In the genomic region with DNA sequence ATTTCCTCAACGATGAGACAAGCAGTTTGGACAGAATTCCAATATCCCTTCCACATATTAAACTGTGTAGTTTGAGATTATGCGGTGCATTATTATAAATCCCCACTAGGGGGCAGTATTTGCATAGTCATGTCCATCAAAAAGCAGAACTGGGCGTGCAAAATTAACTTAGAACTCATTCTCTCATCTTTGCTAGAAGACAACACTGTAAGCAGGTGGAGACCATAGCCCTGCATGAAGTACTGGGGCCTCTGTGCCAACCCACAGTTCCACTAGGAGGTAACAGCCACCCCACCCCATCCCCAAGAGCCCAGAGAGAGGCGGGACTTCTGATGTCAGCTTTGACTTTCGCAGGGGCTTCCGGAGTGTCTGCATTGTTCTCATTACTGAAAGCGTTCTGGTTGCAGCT, we compare ENCODE assay signal across 8 cellular contexts.
DNase-seq lines count a peak whose midpoint lies in the region; ATAC-seq and TF ChIP-seq lines count a peak whose summit lies in the region.

No MANE protein-coding gene starts in this region.

- H3K4me1 Mint-ChIP-seq in Caco-2 (ENCODE audit: low read depth, unreplicated experiment), result no peaks in the 10 kb centered on the region

- intact Hi-C loops in Caco-2 (cut with micrococcal nuclease; ENCODE audit: unreplicated experiment), result loop anchor here (1.0 to 10.0 kb wide), 2 partner anchors 205 to 624 kb away; no protein-coding TSS in a partner anchor

- POLR2A ChIA-PET in Caco-2 (lab: Charles Lee), result no interaction called here

- H3K4me1 ChIP-seq in Caco-2, result no peaks in the 10 kb centered on the region

- CTCF ChIA-PET in Caco-2 (lab: Charles Lee), result no interaction called here

- no peak overlapping the region for H3K27ac ChIP-seq in WERI-Rb-1

- no peaks in the 10 kb centered on the region for H3K9me3 Mint-ChIP-seq in Caco-2 (ENCODE audit: unreplicated experiment)

- H3K27me3 Mint-ChIP-seq in Caco-2 (ENCODE audit: insufficient read depth, unreplicated experiment), result no peaks in the 10 kb centered on the region

- H3K9me3 ChIP-seq in Caco-2, result no peaks in the 10 kb centered on the region
- H3K9me3 ChIP-seq in WERI-Rb-1 (ENCODE audit: severe bottlenecking), result no peaks in the 10 kb centered on the region

- no peak for ATAC-seq in HG02870 (IDR thresholded peaks at IDR 0.05; ENCODE audit: unreplicated experiment)

- no peak overlapping the region for H3K27ac Mint-ChIP-seq in Caco-2 (ENCODE audit: unreplicated experiment)

- H3K4me3 ChIP-seq in Caco-2 (ENCODE audit: low read depth, low read length), result no peak overlapping the region
- H3K4me3 ChIP-seq in WERI-Rb-1 (ENCODE audit: low read depth, low read length), result no peak overlapping the region
- H3K4me3 ChIP-seq in foreskin fibroblast (ENCODE audit: low read depth in 1 of 2, low read length in 2 of 2), result peak overlapping the region in 1 of 2 donors; percentile 6

- TF ChIP-seq CTCF in Caco-2 (IDR thresholded peaks at IDR 0.05; ENCODE audit: insufficient read depth in 1 of 2, low read depth in 1 of 2, low read length in 1 of 2, severe bottlenecking in 1 of 2, unreplicated experiment in 1 of 2) (peak; percentile 54 to 56), WERI-Rb-1 (IDR thresholded peaks at IDR 0.05; ENCODE audit: low read depth, low read length) (peak; percentile 43; the same call in 1 of the 2 replicates), foreskin fibroblast (IDR thresholded peaks at IDR 0.05; ENCODE audit: low read depth, low read length) (peak; percentile 54)

- no peaks in the 10 kb centered on the region for H3K36me3 Mint-ChIP-seq in Caco-2 (ENCODE audit: insufficient read depth, unreplicated experiment)

- H3K36me3 ChIP-seq in Caco-2 (ENCODE audit: control insufficient read depth, insufficient read depth, low read length) (no peaks in the 10 kb centered on the region), WERI-Rb-1 (no peaks in the 10 kb centered on the region)

- DNase-seq in Caco-2 (peak in 1 of 2 experiments; percentile 67), H4 (ENCODE audit: low spot score) (peak; percentile 43), NCI-H2196 (lab: John Stamatoyannopoulos, UW; ENCODE audit: unreplicated experiment) (peak; percentile 57), WERI-Rb-1 (peak; percentile 22), foreskin fibroblast (peak; percentile 29 to 78), non-pigmented ciliary epithelial cell (ENCODE audit: low read depth) (peak; percentile 14)
- no peak for DNase-seq in stimulated activated CD4-positive, alpha-beta T cell treated with anti-CD3 and anti-CD28 coated beads, Interleukin-1b, Interleukin-23, amount 100 ng/mL, for 48 hours

- BruUV-seq in Caco-2 (replicated peaks; lab: Mats Ljungman, UMichigan), result no TSS peak

- no peaks in the 10 kb centered on the region for H3K27me3 ChIP-seq in Caco-2 (replicated peaks; ENCODE audit: control insufficient read depth, insufficient read depth, low read length)
- no peaks in the 10 kb centered on the region for H3K27me3 ChIP-seq in WERI-Rb-1 (ENCODE audit: insufficient read depth, low read depth, severe bottlenecking)

- no peak overlapping the region for H3K4me3 Mint-ChIP-seq in Caco-2 (ENCODE audit: unreplicated experiment)
